2 cellular contexts compared by ENCODE assay signal in genomic region chr12:3424796-3425195, GRCh38.
DNase-seq lines count a peak whose midpoint lies in the region; TF ChIP-seq lines count a peak whose summit lies in the region.
"Not testable (repeated sequence)": the region's sequence is repeated elsewhere in the genome, so short reads cannot be mapped to it uniquely, and the experiment has no call there.

No MANE protein-coding gene starts in this region.

- 68% methylated on average over 5 of the region's 7 CpGs for WGBS in esophagus muscularis mucosa

- not testable (repeated sequence) for H3K4me1 Mint-ChIP-seq in osteocyte (ENCODE audit: unreplicated experiment)

- not testable (repeated sequence) for H3K4me1 ChIP-seq in esophagus muscularis mucosa

- H3K4me3 Mint-ChIP-seq in osteocyte (ENCODE audit: unreplicated experiment), result not testable (repeated sequence)

- not testable (repeated sequence) for H3K36me3 Mint-ChIP-seq in osteocyte (ENCODE audit: unreplicated experiment)

- intact Hi-C loops in esophagus muscularis mucosa (cut with DNase I), result not testable (repeated sequence)

- TF ChIP-seq CTCF in esophagus muscularis mucosa (IDR thresholded peaks at IDR 0.05); osteocyte (IDR thresholded peaks at IDR 0.05): not testable (repeated sequence)

- H3K9me3 Mint-ChIP-seq in osteocyte (ENCODE audit: unreplicated experiment), result not testable (repeated sequence)

- not testable (repeated sequence) for H3K4me3 ChIP-seq in esophagus muscularis mucosa

- not testable (repeated sequence) for TF ChIP-seq POLR2A in esophagus muscularis mucosa (IDR thresholded peaks at IDR 0.05; ENCODE audit: low read depth)

- not testable (repeated sequence) for H3K27me3 Mint-ChIP-seq in osteocyte (ENCODE audit: unreplicated experiment)

- not testable (repeated sequence) for H3K36me3 ChIP-seq in esophagus muscularis mucosa

- not testable (repeated sequence) for H3K27ac Mint-ChIP-seq in osteocyte (ENCODE audit: unreplicated experiment)

- not testable (repeated sequence) for H3K27ac ChIP-seq in esophagus muscularis mucosa (replicated peaks in 1 of 4)

- peaks cover 0 to 43% (median 0%) of the 10 kb centered on the region in 4 donors for H3K27me3 ChIP-seq in esophagus muscularis mucosa

- DNase-seq in esophagus muscularis mucosa (ENCODE audit: extremely low spot score) (peak; percentile 86), osteocyte (ENCODE audit: extremely low spot score, unreplicated experiment) (peak; percentile 53)

- not testable (repeated sequence) for TF ChIP-seq EP300 in esophagus muscularis mucosa (IDR thresholded peaks at IDR 0.05)

- H3K9me3 ChIP-seq in esophagus muscularis mucosa, result not testable (repeated sequence)
